Comparison of ENCODE assay signal across 12 cellular contexts in the genomic region with DNA sequence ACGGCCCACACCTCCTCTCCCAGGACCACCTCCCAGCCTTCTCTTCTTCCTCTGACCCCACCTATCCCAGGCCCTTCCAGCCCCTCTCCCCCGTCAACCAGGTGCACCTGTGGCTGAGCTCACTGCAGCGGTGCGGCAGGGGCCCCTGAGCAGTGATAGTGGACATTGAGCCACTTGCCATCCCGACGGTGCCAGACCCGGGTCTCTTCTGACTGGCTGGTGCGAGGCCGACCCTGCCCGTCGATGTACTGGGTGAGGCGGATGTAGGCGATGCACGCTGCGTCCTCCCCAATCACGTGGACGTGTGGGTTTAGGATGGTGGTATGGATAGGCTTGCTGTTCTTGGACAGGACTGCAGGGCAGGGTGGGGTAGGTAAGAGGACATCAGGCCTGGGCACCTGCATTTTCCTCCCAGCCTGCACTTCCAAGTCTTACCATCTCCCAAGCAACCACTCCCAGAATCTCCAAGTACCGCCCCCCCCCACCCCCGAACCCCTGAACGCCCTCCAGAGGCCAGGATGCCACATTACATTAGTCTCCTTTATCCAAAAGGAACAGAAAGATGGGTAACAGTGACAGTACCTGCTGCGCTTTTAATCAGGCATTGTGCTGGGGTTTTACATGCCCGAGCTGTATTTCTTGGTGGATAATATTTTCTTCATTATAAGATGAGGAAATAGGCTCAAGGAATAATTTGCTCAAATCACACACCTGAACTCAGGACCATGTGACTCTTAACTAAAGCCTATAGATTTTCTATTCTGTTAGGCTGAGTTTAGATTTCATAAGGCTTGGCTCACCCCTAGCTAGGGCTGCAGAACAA. TPM values are rescaled to one million over a fixed set of nuclear protein-coding genes. Genes with fewer than 3 reads are reported as not detected.
DNase-seq lines count a peak whose midpoint lies in the region; ATAC-seq, FAIRE-seq and TF ChIP-seq lines count a peak whose summit lies in the region.
"Had no signal": no experiment of that assay in that cellular context is flagged by ENCODE, and none has a peak within 500 bp of the region (broad histone marks: within the 10 kb centered on the region; RNA-seq: fewer than 3 reads in every experiment).

No MANE protein-coding gene starts in this region.

- H3K4me3 Mint-ChIP-seq in nephron progenitor cell = no peak overlapping the region
- H3K4me3 Mint-ChIP-seq: activated T-helper 17 cell treated with anti-CD3 and anti-CD28 coated beads, Interleukin-2, amount 50 U/mL, for 72 hours had no signal

- H3K27me3 Mint-ChIP-seq in nephron progenitor cell (ENCODE audit: low read depth, poor library complexity) = no peaks in the 10 kb centered on the region
- H3K27me3 Mint-ChIP-seq: activated T-helper 17 cell treated with anti-CD3 and anti-CD28 coated beads, Interleukin-2, amount 50 U/mL, for 72 hours had no signal

- no peak overlapping the region for H2AK9ac ChIP-seq in IMR-90 (replicated peaks; ENCODE audit: low read depth, low read length, poor library complexity)

- no peak overlapping the region for H3K27ac Mint-ChIP-seq in nephron progenitor cell
- H3K27ac Mint-ChIP-seq: activated T-helper 17 cell treated with anti-CD3 and anti-CD28 coated beads, Interleukin-2, amount 50 U/mL, for 72 hours had no signal

- H3K56ac ChIP-seq in IMR-90 (ENCODE audit: extremely low read depth, insufficient read depth, low read length) = no peak overlapping the region

- H2BK120ac ChIP-seq in IMR-90 (ENCODE audit: low read depth, low read length) = no peak overlapping the region

- peaks cover 23% of the 10 kb centered on the region for H3K36me3 ChIP-seq in IMR-90 (ENCODE audit: control insufficient read depth, insufficient read depth, low read length)
- H3K36me3 ChIP-seq in GM12878 (ENCODE audit: control insufficient read depth in 2 of 2, insufficient read depth in 2 of 2, low read length in 1 of 2) = peaks cover 4 to 6% of the 10 kb centered on the region in 2 experiments

- no peaks in the 10 kb centered on the region for H3K9me3 Mint-ChIP-seq in nephron progenitor cell
- H3K9me3 Mint-ChIP-seq: activated T-helper 17 cell treated with anti-CD3 and anti-CD28 coated beads, Interleukin-2, amount 50 U/mL, for 72 hours had no signal

- H4K5ac ChIP-seq in IMR-90 (ENCODE audit: low read depth, low read length) = no peak overlapping the region

- H3K79me1 ChIP-seq in IMR-90 (ENCODE audit: low read depth in 1 of 2, low read length in 2 of 2) = peaks cover 5 to 20% of the 10 kb centered on the region in 2 experiments; a peak in 3 of 4 replicates

- H3K4me3 ChIP-seq in IMR-90 (ENCODE audit: insufficient read depth, low read depth, low read length) (no peak overlapping the region), GM12878 (no peak overlapping the region)
- H3K4me3 ChIP-seq: gastrocnemius medialis had no signal

- peak overlapping the region; percentile 40; the same call in 1 of the 3 replicates for H2BK15ac ChIP-seq in IMR-90 (ENCODE audit: low read depth, low read length)

- H3K4me1 ChIP-seq in IMR-90 (ENCODE audit: control insufficient read depth, insufficient read depth, low read length) (peaks cover 12% of the 10 kb centered on the region), GM12878 (ENCODE audit: control insufficient read depth, insufficient read depth, low read length) (peaks cover 3% of the 10 kb centered on the region; the same call in 1 of the 2 replicates)
- H3K4me1 ChIP-seq: parathyroid adenoma had no signal

- H3K4me2 ChIP-seq in IMR-90 (ENCODE audit: low read depth, low read length) = no peak overlapping the region
- H3K4me2 ChIP-seq in GM12878 (ENCODE audit: control insufficient read depth, insufficient read depth) = no peak overlapping the region

- H3K36me3 Mint-ChIP-seq in nephron progenitor cell (ENCODE audit: low read depth) = peaks cover 7% of the 10 kb centered on the region

- no TSS peak for BruUV-seq in IMR-90 (replicated peaks; lab: Mats Ljungman, UMichigan)
- BruUV-seq in GM12878 (replicated peaks; lab: Mats Ljungman, UMichigan) = no TSS peak

- no peak overlapping the region for H3K27ac ChIP-seq in IMR-90 (ENCODE audit: insufficient read depth, low read length)
- H3K27ac ChIP-seq in GM12878 (ENCODE audit: control insufficient read depth, insufficient read depth) = no peak overlapping the region
- H3K27ac ChIP-seq: parathyroid adenoma had no signal

- peaks cover 12% of the 10 kb centered on the region for H3K79me2 ChIP-seq in GM12878 (ENCODE audit: control insufficient read depth, insufficient read depth, low read length)
- H3K79me2 ChIP-seq: parathyroid adenoma had no signal

- no peak for TF ChIP-seq EP300 in GM12878 (IDR thresholded peaks at IDR 0.05; ENCODE audit: borderline replicate concordance in 1 of 2, control insufficient read depth in 1 of 2, low read depth in 2 of 2, low read length in 2 of 2)

- no peak overlapping the region for H4K91ac ChIP-seq in IMR-90 (ENCODE audit: insufficient read depth, low read depth, low read length)

- dilution Hi-C loops in IMR-90 (cut with HindIII; ENCODE audit: low sequenced_read_pairs, unreplicated experiment) = no loop called here

- H3K9ac ChIP-seq in IMR-90 (ENCODE audit: low read depth, low read length) (peak overlapping the region; percentile 30; the same call in 1 of the 2 replicates), GM12878 (ENCODE audit: control insufficient read depth, insufficient read depth, low read length) (no peak overlapping the region)
- H3K9ac ChIP-seq: parathyroid adenoma had no signal

- H3K9me1 ChIP-seq in IMR-90 (ENCODE audit: insufficient read depth, low read length) = peaks cover 10% of the 10 kb centered on the region; the same call in 1 of the 2 replicates

- no peak overlapping the region for H3K23ac ChIP-seq in IMR-90 (ENCODE audit: low read depth, low read length)

- TF ChIP-seq POLR2A in IMR-90 (IDR thresholded peaks at IDR 0.05; ENCODE audit: low read depth, low read length) (no peak), GM12878 (IDR thresholded peaks at IDR 0.05; ENCODE audit: low read depth, low read length) (no peak)

- H2AK5ac ChIP-seq in IMR-90 (ENCODE audit: low read depth, low read length) = peak overlapping the region; percentile 91

- H3K18ac ChIP-seq in IMR-90 (ENCODE audit: low read depth, low read length) = no peak overlapping the region; the same call in 1 of the 2 replicates

- TF ChIP-seq CTCF in D721Med (IDR thresholded peaks at IDR 0.05; ENCODE audit: insufficient read depth, missing control alignments) (no peak), IMR-90 (conservative IDR thresholded peaks at IDR 0.05; ENCODE audit: low read depth, low read length) (0 out of 2 replicates have a peak, but pooled peaks have one; percentile 11), GM12878 (IDR thresholded peaks at IDR 0.05 in 2 of 3, conservative IDR thresholded peaks at IDR 0.05 in 1 of 3; ENCODE audit: control insufficient read depth in 2 of 3, extremely low read depth in 1 of 3, insufficient read depth in 1 of 3, low read depth in 3 of 3, low read length in 3 of 3) (peak; percentile 12 to 26 (median 22); a peak in 2 of 6 replicates), nephron progenitor cell (IDR thresholded peaks at IDR 0.05) (peak; percentile 7)

- no peak for ATAC-seq in IMR-90 (ENCODE audit: low read depth)
- ATAC-seq in GM12878 = no peak
- ATAC-seq: activated T-helper 17 cell treated with anti-CD3 and anti-CD28 coated beads, Interleukin-2, amount 50 U/mL, for 72 hours; gastrocnemius medialis had no signal

- no peak for TF ChIP-seq RAD21 in IMR-90 (IDR thresholded peaks at IDR 0.05; ENCODE audit: low read length)
- 0 out of 2 replicates have a peak, but pooled peaks have one; percentile 22 for TF ChIP-seq RAD21 in GM12878 (IDR thresholded peaks at IDR 0.05; ENCODE audit: insufficient read depth, low read depth, low read length)

- FAIRE-seq in D721Med (lab: Jason Lieb, UNC) = no peak
- no peak for FAIRE-seq in GM12878 (lab: Jason Lieb, UNC)

- in situ Hi-C loops in IMR-90 (cut with MboI; ENCODE audit: low sequenced_read_pairs) = no loop called here
- in situ Hi-C loops in GM12878 (cut with MboI) = no loop called here

- no peaks in the 10 kb centered on the region for H4K20me1 ChIP-seq in IMR-90 (ENCODE audit: insufficient read depth, low read length)
- no peaks in the 10 kb centered on the region for H4K20me1 ChIP-seq in GM12878 (ENCODE audit: control insufficient read depth, insufficient read depth)

- H2AFZ ChIP-seq in IMR-90 (replicated peaks; ENCODE audit: low read length, poor library complexity) (no peak overlapping the region), GM12878 (ENCODE audit: control insufficient read depth, low read depth, low read length) (no peak overlapping the region)
- H2AFZ ChIP-seq: parathyroid adenoma had no signal

- H4K8ac ChIP-seq in IMR-90 (ENCODE audit: low read depth in 2 of 2, low read length in 2 of 2) = no peak overlapping the region

- POLR2A ChIA-PET in IMR-90 (lab: Charles Lee; ENCODE audit: unreplicated experiment) = no interaction called here
- POLR2A ChIA-PET in GM12878 (lab: Charles Lee) = interaction anchor here (0.6 to 1.3 kb wide), 4 partner anchors 11 to 36 kb away, joined by 3 to 5 read pairs (median 4); no protein-coding TSS in a partner anchor

- intact Hi-C loops in IMR-90 (cut with micrococcal nuclease) (no loop called here), GM12878 (cut with micrococcal nuclease; ENCODE audit: unreplicated experiment) (loop anchor here (5.0 kb wide), 1 partner anchor 43 kb away; a partner anchor contains a TSS)

- RAD21 ChIA-PET in GM12878 (lab: Charles Lee; ENCODE audit: unreplicated experiment) = interaction anchor here (0.5 kb wide), 1 partner anchor 58 kb away, joined by 3 read pairs; no protein-coding TSS in a partner anchor

- SMC1A ChIA-PET in GM12878 (lab: Charles Lee; ENCODE audit: uncharacterized antibody, unreplicated experiment) = interaction anchor here (0.8 to 1.4 kb wide), 3 partner anchors 34 to 436 kb away, joined by 3 to 5 read pairs (median 3); partner anchors contain the start of gene CHCHD1

- 0 out of 2 replicates have a peak overlapping the region, but pooled peaks have one; percentile 25 for H3K4ac ChIP-seq in IMR-90 (ENCODE audit: low read depth, low read length)

- no peak overlapping the region for H3K14ac ChIP-seq in IMR-90 (replicated peaks; ENCODE audit: low read depth, low read length)

- H3K4me1 Mint-ChIP-seq in nephron progenitor cell = peaks cover 35% of the 10 kb centered on the region

- H3K9me3 ChIP-seq in IMR-90 (ENCODE audit: control insufficient read depth, insufficient read depth, low read length) (no peaks in the 10 kb centered on the region), GM12878 (replicated peaks; ENCODE audit: control insufficient read depth, insufficient read depth, low read length) (no peaks in the 10 kb centered on the region)
- H3K9me3 ChIP-seq: gastrocnemius medialis had no signal

- H3K27me3 ChIP-seq in IMR-90 (ENCODE audit: control insufficient read depth, insufficient read depth, low read length) (no peaks in the 10 kb centered on the region), GM12878 (replicated peaks in 1 of 2; ENCODE audit: control insufficient read depth in 2 of 2, insufficient read depth in 2 of 2, low read length in 1 of 2) (no peaks in the 10 kb centered on the region)
- H3K27me3 ChIP-seq: gastrocnemius medialis had no signal

- 92% methylated on average over 2 of the region's 22 CpGs; no CpG with 5 or more reads in 1 of the 2 experiments for WGBS in IMR-90 (ENCODE audit: extremely low coverage in 2 of 2, insufficient read length in 1 of 2), 2 experiments
- 81% methylated on average over 20 of the region's 22 CpGs for WGBS in GM12878 (ENCODE audit: insufficient coverage, insufficient replicate concordance, low lambda C conversion rate, missing lambda C conversion rate)

- CTCF ChIA-PET in IMR-90 (lab: Yijun Ruan, JAX) (interaction anchor here (0.6 kb wide), 1 partner anchor 31 kb away, joined by 3 read pairs; no protein-coding TSS in a partner anchor), GM12878 (lab: Yijun Ruan, JAX) (interaction anchor here (0.6 to 2.5 kb wide), 8 partner anchors 13 to 285 kb away, joined by 3 to 9 read pairs (median 4); partner anchors contain the start of gene CHCHD1)

- no peak overlapping the region for H2BK20ac ChIP-seq in IMR-90 (ENCODE audit: low read depth, low read length)

- peak; percentile 66 for DNase-seq in D721Med (ENCODE audit: insufficient read length, low spot score)
- DNase-seq in IMR-90 = no peak
- no peak for DNase-seq in GM12878 (ENCODE audit: low read depth, low spot score)
- no peak for DNase-seq in nephron progenitor cell
- DNase-seq in hypothalamus (lab: John Stamatoyannopoulos, UW) = no peak
- DNase-seq in putamen (ENCODE audit: low spot score) = no peak
- no peak for DNase-seq in hippocampal formation (lab: John Stamatoyannopoulos, UW)
- DNase-seq in cerebellar nuclear complex (lab: John Stamatoyannopoulos, UW) = no peak
- DNase-seq: gastrocnemius medialis; stimulated activated naive CD4-positive, alpha-beta T cell treated with Interleukin-2 at 50 U/mL for 16 hours had no signal

- H2BK5ac ChIP-seq in IMR-90 (ENCODE audit: low read depth, low read length, poor library complexity, severe bottlenecking) = peak overlapping the region; percentile 76

RNA-seq across cellular contexts. Expression of gene NDST2, which starts 3.7 kb away (rescaled TPM):
- 5.6 TPM in 2 replicates for total RNA-seq in IMR-90 (2012; rRNA removed)
- polyA plus RNA-seq in IMR-90 (2012; rRNA removed) = 14.6 and 16.5 TPM in 2 replicates
- 10.2 and 12.8 TPM in 2 replicates for polyA plus RNA-seq in IMR-90 (2012; cell fraction: cytosol; rRNA removed)
- polyA plus RNA-seq in IMR-90 (2012; cell fraction: nucleus; rRNA removed; ENCODE audit: low replicate concordance) = 61.0 and 69.6 TPM in 2 replicates
- total RNA-seq in GM12878 (2013; cell fraction: nucleolus; rRNA removed) = 57.1 and 85.9 TPM in 2 replicates
- total RNA-seq in GM12878 (2014; rRNA removed) = 18.0 and 18.8 TPM in 2 replicates
- total RNA-seq in GM12878 (2014; rRNA removed; fragmentation: Illumina TruSeq; extraction: Trizol) = 8.9 and 10.1 TPM in 2 replicates
- 34.3 and 35.2 TPM in 2 replicates for total RNA-seq in GM12878 (2021)
- 19.1 TPM for polyA plus RNA-seq in GM12878 (2011; ENCODE audit: low read depth)
- polyA plus RNA-seq in GM12878 (2011; rRNA removed) = 23.8 and 31.1 TPM in 2 replicates
- 24.8 and 31.5 TPM in 2 replicates for polyA plus RNA-seq in GM12878 (2011; cell fraction: cytosol; rRNA removed)
- polyA plus RNA-seq in GM12878 (2011; cell fraction: nucleus; rRNA removed) = 81.5 and 88.2 TPM in 2 replicates
- 19.5 and 19.8 TPM in 2 replicates for polyA plus RNA-seq in GM12878 (2012)
- 16.6 and 22.6 TPM in 2 replicates for polyA plus RNA-seq in GM12878 (2014; fragmentation: Illumina TruSeq; extraction: Trizol)
- 1 to 10 TPM; 2.2 to 3.0 TPM for polyA plus RNA-seq in GM12878 (2014; fragmentation: Nextera tagmentation; extraction: Ambion mirVana)
- 31.3 and 34.7 TPM in 2 replicates for polyA plus RNA-seq in GM12878 (2014; rRNA removed)
- 10 to 100 TPM; 22.7 to 24.0 TPM for polyA plus RNA-seq in GM12878 (2016; fragmentation: Nextera tagmentation; extraction: Ambion mirVana)
- polyA minus RNA-seq in GM12878 (2011; rRNA and poly(A)+ RNA removed) = 26.0 and 29.3 TPM in 2 replicates
- 11.8 and 16.4 TPM in 2 replicates for polyA minus RNA-seq in GM12878 (2011; cell fraction: cytosol; rRNA and poly(A)+ RNA removed)
- polyA minus RNA-seq in GM12878 (2011; cell fraction: nucleus; rRNA and poly(A)+ RNA removed) = 36.6 and 66.7 TPM in 2 replicates

RNA-seq across cellular contexts. Expression of gene ZSWIM8, which starts 29.7 kb away (rescaled TPM):
- 16.8 and 16.9 TPM in 2 replicates for total RNA-seq in IMR-90 (2012; rRNA removed)
- 103 and 119 TPM in 2 replicates for polyA plus RNA-seq in IMR-90 (2012; rRNA removed)
- polyA plus RNA-seq in IMR-90 (2012; cell fraction: cytosol; rRNA removed) = 27.6 and 89.3 TPM in 2 replicates
- 319 and 862 TPM in 2 replicates for polyA plus RNA-seq in IMR-90 (2012; cell fraction: nucleus; rRNA removed; ENCODE audit: low replicate concordance)
- total RNA-seq in GM12878 (2013; cell fraction: nucleolus; rRNA removed) = 75.9 and 86.5 TPM in 2 replicates
- total RNA-seq in GM12878 (2014; rRNA removed) = 23.9 and 30.8 TPM in 2 replicates
- 16.4 and 18.7 TPM in 2 replicates for total RNA-seq in GM12878 (2014; rRNA removed; fragmentation: Illumina TruSeq; extraction: Trizol)
- 45.4 and 47.9 TPM in 2 replicates for total RNA-seq in GM12878 (2021)
- polyA plus RNA-seq in GM12878 (2011; ENCODE audit: low read depth) = 79.3 TPM
- polyA plus RNA-seq in GM12878 (2011; rRNA removed) = 17.5 and 44.6 TPM in 2 replicates
- polyA plus RNA-seq in GM12878 (2011; cell fraction: cytosol; rRNA removed) = 39.4 and 62.6 TPM in 2 replicates
- 436 and 485 TPM in 2 replicates for polyA plus RNA-seq in GM12878 (2011; cell fraction: nucleus; rRNA removed)
- 58.6 and 83.1 TPM in 2 replicates for polyA plus RNA-seq in GM12878 (2012)
- 15.3 and 31.5 TPM in 2 replicates for polyA plus RNA-seq in GM12878 (2014; fragmentation: Illumina TruSeq; extraction: Trizol)
- polyA plus RNA-seq in GM12878 (2014; fragmentation: Nextera tagmentation; extraction: Ambion mirVana) = 1 to 10 TPM; 7.8 to 8.5 TPM
- polyA plus RNA-seq in GM12878 (2014; rRNA removed) = 47.1 and 48.8 TPM in 2 replicates
- polyA plus RNA-seq in GM12878 (2016; fragmentation: Nextera tagmentation; extraction: Ambion mirVana) = 10 to 100 TPM; 14.0 to 15.1 TPM
- 36.3 and 63.7 TPM in 2 replicates for polyA minus RNA-seq in GM12878 (2011; rRNA and poly(A)+ RNA removed)
- 23.0 and 27.1 TPM in 2 replicates for polyA minus RNA-seq in GM12878 (2011; cell fraction: cytosol; rRNA and poly(A)+ RNA removed)
- polyA minus RNA-seq in GM12878 (2011; cell fraction: nucleus; rRNA and poly(A)+ RNA removed) = 43.3 and 67.1 TPM in 2 replicates

RNA-seq across cellular contexts. Expression of gene CHCHD1, which starts 33.3 kb away (rescaled TPM):
- 11.5 and 13.9 TPM in 2 replicates for total RNA-seq in IMR-90 (2012; rRNA removed)
- polyA plus RNA-seq in IMR-90 (2012; rRNA removed) = 21.0 and 24.9 TPM in 2 replicates
- polyA plus RNA-seq in IMR-90 (2012; cell fraction: cytosol; rRNA removed) = 25.6 and 36.2 TPM in 2 replicates
- polyA plus RNA-seq in IMR-90 (2012; cell fraction: nucleus; rRNA removed; ENCODE audit: low replicate concordance) = 5.7 and 15.2 TPM in 2 replicates
- 14.8 and 16.7 TPM in 2 replicates for total RNA-seq in GM12878 (2013; cell fraction: nucleolus; rRNA removed)
- 74.3 and 77.4 TPM in 2 replicates for total RNA-seq in GM12878 (2014; rRNA removed)
- 42.8 and 47.5 TPM in 2 replicates for total RNA-seq in GM12878 (2014; rRNA removed; fragmentation: Illumina TruSeq; extraction: Trizol)
- total RNA-seq in GM12878 (2021) = 35.0 and 36.9 TPM in 2 replicates
- 34.4 TPM for polyA plus RNA-seq in GM12878 (2011; ENCODE audit: low read depth)
- polyA plus RNA-seq in GM12878 (2011; rRNA removed) = 56.7 and 69.0 TPM in 2 replicates
- 33.0 and 46.8 TPM in 2 replicates for polyA plus RNA-seq in GM12878 (2011; cell fraction: cytosol; rRNA removed)
- polyA plus RNA-seq in GM12878 (2011; cell fraction: nucleus; rRNA removed) = 22.6 and 27.4 TPM in 2 replicates
- polyA plus RNA-seq in GM12878 (2012) = 51.6 and 59.8 TPM in 2 replicates
- polyA plus RNA-seq in GM12878 (2014; fragmentation: Illumina TruSeq; extraction: Trizol) = 25.3 and 42.4 TPM in 2 replicates
- polyA plus RNA-seq in GM12878 (2014; fragmentation: Nextera tagmentation; extraction: Ambion mirVana) = 10 to 100 TPM; 69.5 to 81.4 TPM
- 70.4 and 79.4 TPM in 2 replicates for polyA plus RNA-seq in GM12878 (2014; rRNA removed)
- 100 to 1,000 TPM; 127 to 132 TPM for polyA plus RNA-seq in GM12878 (2016; fragmentation: Nextera tagmentation; extraction: Ambion mirVana)
- 8.9 and 9.4 TPM in 2 replicates for polyA minus RNA-seq in GM12878 (2011; rRNA and poly(A)+ RNA removed)
- 6.3 and 7.2 TPM in 2 replicates for polyA minus RNA-seq in GM12878 (2011; cell fraction: cytosol; rRNA and poly(A)+ RNA removed)
- polyA minus RNA-seq in GM12878 (2011; cell fraction: nucleus; rRNA and poly(A)+ RNA removed) = 6.5 and 8.9 TPM in 2 replicates

RNA-seq across cellular contexts. Expression of gene CAMK2G, which starts 59.2 kb away (rescaled TPM):
- 18.9 and 20.4 TPM in 2 replicates for total RNA-seq in IMR-90 (2012; rRNA removed)
- 24.0 and 25.4 TPM in 2 replicates for polyA plus RNA-seq in IMR-90 (2012; rRNA removed)
- polyA plus RNA-seq in IMR-90 (2012; cell fraction: cytosol; rRNA removed) = 19.3 and 21.1 TPM in 2 replicates
- 51.4 and 75.4 TPM in 2 replicates for polyA plus RNA-seq in IMR-90 (2012; cell fraction: nucleus; rRNA removed; ENCODE audit: low replicate concordance)
- 42.9 and 44.2 TPM in 2 replicates for total RNA-seq in GM12878 (2013; cell fraction: nucleolus; rRNA removed)
- total RNA-seq in GM12878 (2014; rRNA removed) = 15.9 and 18.0 TPM in 2 replicates
- 15.1 and 15.8 TPM in 2 replicates for total RNA-seq in GM12878 (2014; rRNA removed; fragmentation: Illumina TruSeq; extraction: Trizol)
- 18.9 and 20.9 TPM in 2 replicates for total RNA-seq in GM12878 (2021)
- polyA plus RNA-seq in GM12878 (2011; ENCODE audit: low read depth) = 8.6 TPM
- 14.3 and 19.7 TPM in 2 replicates for polyA plus RNA-seq in GM12878 (2011; rRNA removed)
- polyA plus RNA-seq in GM12878 (2011; cell fraction: cytosol; rRNA removed) = 19.0 and 21.6 TPM in 2 replicates
- polyA plus RNA-seq in GM12878 (2011; cell fraction: nucleus; rRNA removed) = 39.5 and 45.1 TPM in 2 replicates
- 10.3 and 10.8 TPM in 2 replicates for polyA plus RNA-seq in GM12878 (2012)
- polyA plus RNA-seq in GM12878 (2014; fragmentation: Illumina TruSeq; extraction: Trizol) = 21.1 and 22.9 TPM in 2 replicates
- polyA plus RNA-seq in GM12878 (2014; fragmentation: Nextera tagmentation; extraction: Ambion mirVana) = 1 to 10 TPM; 5.5 to 6.9 TPM
- polyA plus RNA-seq in GM12878 (2014; rRNA removed) = 23.4 and 24.3 TPM in 2 replicates
- polyA plus RNA-seq in GM12878 (2016; fragmentation: Nextera tagmentation; extraction: Ambion mirVana) = 10 to 100 TPM; 13.9 TPM
- 17.9 and 21.1 TPM in 2 replicates for polyA minus RNA-seq in GM12878 (2011; rRNA and poly(A)+ RNA removed)
- 4.0 and 7.3 TPM in 2 replicates for polyA minus RNA-seq in GM12878 (2011; cell fraction: cytosol; rRNA and poly(A)+ RNA removed)
- 11.5 and 22.0 TPM in 2 replicates for polyA minus RNA-seq in GM12878 (2011; cell fraction: nucleus; rRNA and poly(A)+ RNA removed)
